ENCODE assay signal across 18 cellular contexts in the genomic region with DNA sequence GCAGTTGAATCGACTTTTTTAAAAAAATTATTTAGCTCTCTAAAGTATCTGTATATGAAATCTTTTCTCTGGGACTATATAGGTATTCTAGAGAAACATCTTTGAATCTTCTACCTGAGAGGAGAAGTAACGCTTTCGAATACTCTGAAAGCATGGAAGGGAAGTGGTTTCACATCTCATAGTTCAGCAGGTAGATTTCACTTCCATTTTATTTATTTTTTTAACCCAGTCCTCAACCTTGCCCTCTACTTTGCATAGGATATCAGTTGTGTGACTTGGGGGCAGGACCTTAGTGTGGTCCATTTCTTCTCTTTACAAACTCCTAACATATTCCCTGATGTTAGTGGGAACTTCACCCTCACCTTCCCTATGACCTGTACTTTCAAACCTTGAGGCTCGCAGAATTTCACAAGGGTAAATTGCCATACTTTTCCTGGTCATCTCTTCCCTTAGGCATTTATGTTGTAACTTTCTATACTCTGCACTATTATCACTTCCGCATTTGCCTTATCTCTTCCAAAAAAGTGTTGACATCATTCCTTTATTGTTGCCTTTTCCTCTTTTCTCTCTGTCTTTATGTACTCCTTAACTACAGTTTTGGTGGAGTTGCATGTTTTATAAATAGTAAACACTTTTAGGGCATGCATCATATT.
DNase-seq lines count a peak whose midpoint lies in the region; ATAC-seq lines count a peak whose summit lies in the region.
"Had no signal": no experiment of that assay in that cellular context is flagged by ENCODE, and none has a peak within 500 bp of the region (broad histone marks: within the 10 kb centered on the region; RNA-seq: fewer than 3 reads in every experiment).

No MANE protein-coding gene starts in this region.

- ATAC-seq in GM18508 (IDR thresholded peaks at IDR 0.05; ENCODE audit: insufficient read depth, unreplicated experiment) (peak; percentile 60), GM19463 (IDR thresholded peaks at IDR 0.05; ENCODE audit: unreplicated experiment) (peak; percentile 76), HG02852 (IDR thresholded peaks at IDR 0.05; ENCODE audit: unreplicated experiment) (peak; percentile 76), HG03521 (IDR thresholded peaks at IDR 0.05; ENCODE audit: unreplicated experiment) (no peak)
- no peak for ATAC-seq in activated T-helper 17 cell treated with anti-CD3 and anti-CD28 coated beads, Interleukin-2, amount 50 U/mL, for 72 hours (replicated peaks)
- ATAC-seq: activated CD4-positive, CD25-positive, alpha-beta regulatory T cell treated with anti-CD3 and anti-CD28 coated beads, Interleukin-2, amount 50 U/mL, for 24 hours; activated CD8-positive, alpha-beta T cell treated with anti-CD3 and anti-CD28 coated beads for 36 hours had no signal

- no peak overlapping the region for H3K4me3 Mint-ChIP-seq in activated T-helper 17 cell treated with anti-CD3 and anti-CD28 coated beads, Interleukin-2, amount 50 U/mL, for 72 hours
- H3K4me3 Mint-ChIP-seq: activated CD8-positive, alpha-beta T cell treated with anti-CD3 and anti-CD28 coated beads for 36 hours; activated naive CD4-positive, alpha-beta T cell treated with anti-CD3 and anti-CD28 coated beads for 36 hours; CD14-positive monocyte; stimulated activated naive B cell treated with anti-CD40 and anti-IgM and Interleukin-4, amounts not matched to agents 10 μg/mL and 1 μg/mL and 100 μg/mL, for 72 hours; T-helper 2 cell treated with Interferon-gamma antibody and Interleukin-4, amounts not matched to agents 5 μg/mL and 100 μg/mL, for 36 hours had no signal

- no peaks in the 10 kb centered on the region for H3K27me3 Mint-ChIP-seq in activated T-helper 17 cell treated with anti-CD3 and anti-CD28 coated beads, Interleukin-2, amount 50 U/mL, for 72 hours
- H3K27me3 Mint-ChIP-seq: activated CD8-positive, alpha-beta T cell treated with anti-CD3 and anti-CD28 coated beads for 36 hours; stimulated activated naive B cell treated with anti-CD40 and anti-IgM and Interleukin-4, amounts not matched to agents 10 μg/mL and 1 μg/mL and 100 μg/mL, for 72 hours had no signal

- no peaks in the 10 kb centered on the region for H3K36me3 Mint-ChIP-seq in activated T-helper 17 cell treated with anti-CD3 and anti-CD28 coated beads, Interleukin-2, amount 50 U/mL, for 72 hours (ENCODE audit: low read depth)
- H3K36me3 Mint-ChIP-seq: CD14-positive monocyte; stimulated activated naive B cell treated with anti-CD40 and anti-IgM and Interleukin-4, amounts not matched to agents 10 μg/mL and 1 μg/mL and 100 μg/mL, for 72 hours had no signal

- peaks cover 9% of the 10 kb centered on the region for H3K9me3 Mint-ChIP-seq in activated T-helper 17 cell treated with anti-CD3 and anti-CD28 coated beads, Interleukin-2, amount 50 U/mL, for 72 hours
- H3K9me3 Mint-ChIP-seq: stimulated activated naive B cell treated with anti-CD40 and anti-IgM and Interleukin-4, amounts not matched to agents 10 μg/mL and 1 μg/mL and 100 μg/mL, for 72 hours; T-helper 2 cell treated with Interferon-gamma antibody and Interleukin-4, amounts not matched to agents 5 μg/mL and 100 μg/mL, for 36 hours had no signal

- no peaks in the 10 kb centered on the region for H3K4me1 Mint-ChIP-seq in activated T-helper 17 cell treated with anti-CD3 and anti-CD28 coated beads, Interleukin-2, amount 50 U/mL, for 72 hours
- H3K4me1 Mint-ChIP-seq: CD14-positive monocyte had no signal

- DNase-seq in OCI-M1 (lab: John Stamatoyannopoulos, UW) (peak; percentile 62), glomerular visceral epithelial cell (ENCODE audit: extremely low spot score) (no peak), Ammon's horn (ENCODE audit: low spot score) (no peak)
- DNase-seq: activated CD8-positive, alpha-beta T cell treated with anti-CD3 and anti-CD28 coated beads for 36 hours; activated naive CD4-positive, alpha-beta T cell treated with anti-CD3 and anti-CD28 coated beads for 36 hours; activated T-cell treated with anti-CD3 and anti-CD28 coated beads, Interleukin-2, amount 50 U/mL, for 1 hour; NCI-H1930; NCI-H226; SK-N-SH; stimulated activated naive B cell treated with anti-CD40 and anti-IgM and Interleukin-4, amounts not matched to agents 10 μg/mL and 1 μg/mL and 100 μg/mL, for 72 hours had no signal

- H3K27ac Mint-ChIP-seq in activated T-helper 17 cell treated with anti-CD3 and anti-CD28 coated beads, Interleukin-2, amount 50 U/mL, for 72 hours = no peak overlapping the region
- H3K27ac Mint-ChIP-seq: activated CD8-positive, alpha-beta T cell treated with anti-CD3 and anti-CD28 coated beads for 36 hours; activated naive CD4-positive, alpha-beta T cell treated with anti-CD3 and anti-CD28 coated beads for 36 hours; CD14-positive monocyte; T-helper 2 cell treated with Interferon-gamma antibody and Interleukin-4, amounts not matched to agents 5 μg/mL and 100 μg/mL, for 36 hours had no signal

Comparison
In these comparisons a context has a peak if more than half of its experiments do, and no peak if none do; other contexts are left out.
1. ATAC-seq: peak in GM18508 (single experiment), GM19463 (single experiment) and HG02852 (single experiment); none in activated T-helper 17 cell treated with anti-CD3 and anti-CD28 coated beads, Interleukin-2, amount 50 U/mL, for 72 hours (single experiment) and HG03521 (single experiment).